Comparison of ENCODE assay signal across 2 cellular contexts in genomic region chr4:142265946-142266345, GRCh38.
TF ChIP-seq lines count a peak whose summit lies in the region.

No MANE protein-coding gene starts in this region.

TF ChIP-seq in IMR-90, 13 proteins besides CTCF, POLR2A, EP300 and RAD21:
- TF ChIP-seq CEBPB (IDR thresholded peaks at IDR 0.05; ENCODE audit: low read depth, low read length) (no peak), ELK1 (IDR thresholded peaks at IDR 0.05; ENCODE audit: borderline replicate concordance, low read depth, low read length) (no peak), SMC3 (IDR thresholded peaks at IDR 0.05; ENCODE audit: low read depth, low read length) (no peak), MAFK (IDR thresholded peaks at IDR 0.05; ENCODE audit: low read depth, low read length) (no peak), RFX5 (IDR thresholded peaks at IDR 0.05; ENCODE audit: low read depth, low read length) (no peak), FOS (IDR thresholded peaks at IDR 0.05; ENCODE audit: low read depth, low read length) (no peak), BHLHE40 (IDR thresholded peaks at IDR 0.05; ENCODE audit: low read depth, low read length) (no peak), MAZ (IDR thresholded peaks at IDR 0.05; ENCODE audit: borderline replicate concordance, low read depth, low read length) (no peak), RCOR1 (IDR thresholded peaks at IDR 0.05; ENCODE audit: insufficient replicate concordance, low read length) (no peak), MXI1 (IDR thresholded peaks at IDR 0.05; ENCODE audit: borderline replicate concordance, low read depth, low read length) (no peak)

TF ChIP-seq in GM12878, 131 proteins besides CTCF, POLR2A, EP300 and RAD21:
- TF ChIP-seq ELK1 (IDR thresholded peaks at IDR 0.05; ENCODE audit: low read depth, low read length), result no peak
- TF ChIP-seq MLLT1 (IDR thresholded peaks at IDR 0.05), result no peak
- TF ChIP-seq HDAC2 (IDR thresholded peaks at IDR 0.05), result no peak
- no peak for TF ChIP-seq WRNIP1 (IDR thresholded peaks at IDR 0.05; ENCODE audit: borderline replicate concordance, low read depth, low read length)
- TF ChIP-seq PML (IDR thresholded peaks at IDR 0.05; ENCODE audit: low read length), result no peak
- no peak for TF ChIP-seq EED (IDR thresholded peaks at IDR 0.05; ENCODE audit: low read depth)
- TF ChIP-seq PAX5 (IDR thresholded peaks at IDR 0.05; ENCODE audit: borderline replicate concordance, low read depth, low read length), result no peak
- no peak for TF ChIP-seq FOXM1 (IDR thresholded peaks at IDR 0.05; ENCODE audit: low read depth, low read length)
- TF ChIP-seq TCF3 (IDR thresholded peaks at IDR 0.05; ENCODE audit: borderline replicate concordance, insufficient read depth, low read depth, low read length), result no peak
- TF ChIP-seq NKRF (conservative IDR thresholded peaks at IDR 0.05), result no peak
- TF ChIP-seq RCOR1 (conservative IDR thresholded peaks at IDR 0.05; ENCODE audit: low read depth, low read length), result no peak
- no peak for TF ChIP-seq STAT3 (IDR thresholded peaks at IDR 0.05; ENCODE audit: low read depth, low read length)
